ENCODE assay signal across 1 cellular context in the genomic region with DNA sequence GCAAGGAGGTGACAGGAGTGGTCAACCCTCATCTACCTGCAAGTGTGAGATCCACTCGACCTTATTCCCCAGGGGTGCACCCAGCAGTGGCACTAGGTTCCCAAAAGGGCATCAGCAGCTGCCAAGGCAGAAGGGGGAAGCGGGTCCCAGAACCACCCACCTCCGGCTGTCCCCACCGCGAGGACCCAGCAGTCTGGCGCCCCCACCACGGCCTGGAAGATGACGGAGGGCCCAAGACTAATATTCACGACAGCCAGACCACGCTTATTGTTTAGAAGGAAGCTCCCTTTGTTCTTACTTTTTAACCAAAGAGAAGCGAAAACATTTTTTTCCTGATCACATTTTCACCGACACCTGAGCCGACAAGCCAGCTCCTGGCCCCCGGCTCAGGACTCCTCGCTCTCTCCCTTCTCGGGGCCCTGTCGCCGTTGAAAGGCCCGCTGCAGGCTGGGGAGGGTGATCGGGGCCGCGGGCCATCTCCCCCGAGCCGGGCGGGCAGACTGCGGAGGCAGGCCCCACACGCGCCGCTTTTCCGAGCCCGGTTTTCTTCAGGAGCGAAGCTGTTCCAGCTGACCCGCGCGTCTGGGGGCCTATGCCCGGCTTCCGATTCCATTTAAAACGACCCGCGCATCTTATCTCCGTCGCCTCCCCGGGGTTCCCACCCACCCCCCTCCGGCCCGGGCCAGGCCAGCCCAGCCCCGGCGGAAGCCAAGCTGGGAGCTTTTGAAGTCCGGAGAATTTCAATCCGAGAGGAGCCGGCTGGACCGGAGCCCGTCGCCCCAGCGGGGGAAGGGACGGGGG.
TF ChIP-seq lines count a peak whose summit lies in the region.

No MANE protein-coding gene starts in this region.

TF ChIP-seq in IMR-90, 13 proteins besides CTCF, POLR2A, EP300 and RAD21:
- TF ChIP-seq RCOR1 (IDR thresholded peaks at IDR 0.05; ENCODE audit: insufficient replicate concordance, low read length) (no peak), SMC3 (IDR thresholded peaks at IDR 0.05; ENCODE audit: low read depth, low read length) (no peak), USF2 (IDR thresholded peaks at IDR 0.05; ENCODE audit: low read depth, low read length) (no peak), CHD1 (IDR thresholded peaks at IDR 0.05; ENCODE audit: low read depth, low read length) (no peak), CEBPB (IDR thresholded peaks at IDR 0.05; ENCODE audit: low read depth, low read length) (no peak), RFX5 (IDR thresholded peaks at IDR 0.05; ENCODE audit: low read depth, low read length) (no peak), NFE2L2 (IDR thresholded peaks at IDR 0.05; ENCODE audit: low read depth, low read length) (no peak), BHLHE40 (IDR thresholded peaks at IDR 0.05; ENCODE audit: low read depth, low read length) (no peak), MXI1 (IDR thresholded peaks at IDR 0.05; ENCODE audit: borderline replicate concordance, low read depth, low read length) (no peak), MAZ (IDR thresholded peaks at IDR 0.05; ENCODE audit: borderline replicate concordance, low read depth, low read length) (no peak)
- TF ChIP-seq, protein P1, sequence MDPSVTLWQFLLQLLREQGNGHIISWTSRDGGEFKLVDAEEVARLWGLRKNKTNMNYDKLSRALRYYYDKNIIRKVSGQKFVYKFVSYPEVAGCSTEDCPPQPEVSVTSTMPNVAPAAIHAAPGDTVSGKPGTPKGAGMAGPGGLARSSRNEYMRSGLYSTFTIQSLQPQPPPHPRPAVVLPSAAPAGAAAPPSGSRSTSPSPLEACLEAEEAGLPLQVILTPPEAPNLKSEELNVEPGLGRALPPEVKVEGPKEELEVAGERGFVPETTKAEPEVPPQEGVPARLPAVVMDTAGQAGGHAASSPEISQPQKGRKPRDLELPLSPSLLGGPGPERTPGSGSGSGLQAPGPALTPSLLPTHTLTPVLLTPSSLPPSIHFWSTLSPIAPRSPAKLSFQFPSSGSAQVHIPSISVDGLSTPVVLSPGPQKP (IDR thresholded peaks at IDR 0.05; ENCODE audit: borderline replicate concordance, low read depth, low read length) = no peak
